In genomic region chr9:93134018-93134739, GRCh38 we compare ENCODE assay signal across 8 cellular contexts. TPM values are rescaled to one million over a fixed set of nuclear protein-coding genes. Genes with fewer than 3 reads are reported as not detected.
DNase-seq lines count a peak whose midpoint lies in the region; ATAC-seq and TF ChIP-seq lines count a peak whose summit lies in the region.

Gene NINJ1, minus strand, starts transcription at chr9:93134251. Its CDS starts 34 bp downstream, at chr9:93134217.

- peak; percentile 52 to 67 for DNase-seq in Caco-2
- DNase-seq in SK-N-DZ (ENCODE audit: low spot score) = peak; percentile 53
- DNase-seq in activated naive CD4-positive, alpha-beta T cell treated with anti-CD3 and anti-CD28 coated beads, Interleukin-2, amount 50 U/mL, for 72 hours (ENCODE audit: low spot score in 2 of 2) = peak; percentile 83 to 96
- DNase-seq in Right ventricle myocardium superior = peak; percentile 79
- DNase-seq in pons (ENCODE audit: low spot score) = peak; percentile 60
- peak; percentile 79 for DNase-seq in type B pancreatic cell (ENCODE audit: extremely low spot score, unreplicated experiment)

- CTCF ChIA-PET in Caco-2 (lab: Charles Lee) = interaction anchor here (0.6 to 1.2 kb wide), 2 partner anchors 20 to 25 kb away, joined by 3 to 4 read pairs; no protein-coding TSS in a partner anchor

- H3K27me3 ChIP-seq in Caco-2 (replicated peaks; ENCODE audit: control insufficient read depth, insufficient read depth, low read length) = no peaks in the 10 kb centered on the region

- H3K27ac Mint-ChIP-seq in Caco-2 (ENCODE audit: unreplicated experiment) = peak within 1 kb of the TSS; percentile 80
- H3K27ac Mint-ChIP-seq in activated naive CD4-positive, alpha-beta T cell treated with anti-CD3 and anti-CD28 coated beads, Interleukin-2, amount 50 U/mL, for 72 hours = peak within 1 kb of the TSS; percentile 90 to 97
- H3K27ac Mint-ChIP-seq in type B pancreatic cell = peak within 1 kb of the TSS; percentile 74

- no peaks in the 10 kb centered on the region for H3K9me3 ChIP-seq in Caco-2

- H3K4me1 Mint-ChIP-seq in Caco-2 (ENCODE audit: low read depth, unreplicated experiment) (peaks cover 6% of the 10 kb centered on the region), type B pancreatic cell (ENCODE audit: unreplicated experiment) (peaks cover 7% of the 10 kb centered on the region)

- H3K27me3 Mint-ChIP-seq in Caco-2 (ENCODE audit: insufficient read depth, unreplicated experiment) (no peaks in the 10 kb centered on the region), type B pancreatic cell (no peaks in the 10 kb centered on the region)

- H3K9me3 Mint-ChIP-seq in Caco-2 (ENCODE audit: unreplicated experiment) (no peaks in the 10 kb centered on the region), type B pancreatic cell (no peaks in the 10 kb centered on the region)
- H3K9me3 Mint-ChIP-seq in activated naive CD4-positive, alpha-beta T cell treated with anti-CD3 and anti-CD28 coated beads, Interleukin-2, amount 50 U/mL, for 72 hours = no peaks in the 10 kb centered on the region

- ATAC-seq in GM19328 (IDR thresholded peaks at IDR 0.05; ENCODE audit: unreplicated experiment) (peak; percentile 77), HG03469 (IDR thresholded peaks at IDR 0.05; ENCODE audit: unreplicated experiment) (peak; percentile 33), Right ventricle myocardium superior (ENCODE audit: poor library complexity) (peak; percentile 87)
- peak; percentile 81 to 88 for ATAC-seq in activated naive CD4-positive, alpha-beta T cell treated with anti-CD3 and anti-CD28 coated beads, Interleukin-2, amount 50 U/mL, for 72 hours

- TF ChIP-seq CTCF in Caco-2 (IDR thresholded peaks at IDR 0.05; ENCODE audit: insufficient read depth in 1 of 2, low read depth in 1 of 2, low read length in 1 of 2, severe bottlenecking in 1 of 2, unreplicated experiment in 1 of 2) (no peak), type B pancreatic cell (conservative IDR thresholded peaks at IDR 0.05) (peak; percentile 25)

- peaks cover 10% of the 10 kb centered on the region; the same call in 1 of the 2 replicates for H3K4me1 ChIP-seq in Caco-2

- H3K36me3 Mint-ChIP-seq in Caco-2 (ENCODE audit: insufficient read depth, unreplicated experiment) (peaks cover 6% of the 10 kb centered on the region), type B pancreatic cell (no peaks in the 10 kb centered on the region)
- H3K36me3 Mint-ChIP-seq in activated naive CD4-positive, alpha-beta T cell treated with anti-CD3 and anti-CD28 coated beads, Interleukin-2, amount 50 U/mL, for 72 hours = peaks cover 12 to 26% of the 10 kb centered on the region in 2 donors

- no TSS peak for BruUV-seq in Caco-2 (replicated peaks; lab: Mats Ljungman, UMichigan)

- POLR2A ChIA-PET in Caco-2 (lab: Charles Lee) = interaction anchor here (0.6 to 0.7 kb wide), 2 partner anchors 436 to 1710 kb away, joined by 3 read pairs; no protein-coding TSS in a partner anchor

- intact Hi-C loops in Caco-2 (cut with micrococcal nuclease; ENCODE audit: unreplicated experiment) (no loop called here), Right ventricle myocardium superior (cut with DNase I) (no loop called here)

- peak within 1 kb of the TSS; percentile 55 for H3K4me3 ChIP-seq in Caco-2 (ENCODE audit: low read depth, low read length)

- H3K4me3 Mint-ChIP-seq in Caco-2 (ENCODE audit: unreplicated experiment) = peak within 1 kb of the TSS; percentile 79
- H3K4me3 Mint-ChIP-seq in type B pancreatic cell = peak within 1 kb of the TSS; percentile 87

- no peaks in the 10 kb centered on the region for H3K36me3 ChIP-seq in Caco-2 (ENCODE audit: control insufficient read depth, insufficient read depth, low read length)

RNA-seq across cellular contexts. Expression of gene NINJ1, which starts in this region (rescaled TPM):
- total RNA-seq in Caco-2 (2022) = 29.5 and 35.6 TPM in 2 replicates
- polyA plus RNA-seq in SK-N-DZ (2014; cell fraction: cytosol; rRNA removed) = 9.9 and 12.7 TPM in 2 replicates
- polyA plus RNA-seq in SK-N-DZ (2014; cell fraction: nucleus; rRNA removed) = 5.5 and 6.9 TPM in 2 replicates
- total RNA-seq in activated naive CD4-positive, alpha-beta T cell treated with anti-CD3 and anti-CD28 coated beads, Interleukin-2, amount 50 U/mL, for 72 hours = 10 to 100 TPM; 81.0 to 84.8 TPM
- 49.2 TPM for total RNA-seq in Right ventricle myocardium superior
- 19.4 and 21.6 TPM in 2 replicates for total RNA-seq in type B pancreatic cell (ENCODE audit: low replicate concordance)

Comparison
In these comparisons a context has a peak if more than half of its experiments do, and no peak if none do; other contexts are left out.
1. Peak in every context shown above with its lines: DNase-seq, ATAC-seq and H3K4me3 ChIP-seq.
2. ATAC-seq: peak in every context shown above with its lines; median percentile 87 in Right ventricle myocardium superior; 84 in activated naive CD4-positive, alpha-beta T cell treated with anti-CD3 and anti-CD28 coated beads, Interleukin-2, amount 50 U/mL, for 72 hours; 77 in GM19328; 33 in HG03469.